27 cellular contexts compared by ENCODE assay signal in the genomic region with DNA sequence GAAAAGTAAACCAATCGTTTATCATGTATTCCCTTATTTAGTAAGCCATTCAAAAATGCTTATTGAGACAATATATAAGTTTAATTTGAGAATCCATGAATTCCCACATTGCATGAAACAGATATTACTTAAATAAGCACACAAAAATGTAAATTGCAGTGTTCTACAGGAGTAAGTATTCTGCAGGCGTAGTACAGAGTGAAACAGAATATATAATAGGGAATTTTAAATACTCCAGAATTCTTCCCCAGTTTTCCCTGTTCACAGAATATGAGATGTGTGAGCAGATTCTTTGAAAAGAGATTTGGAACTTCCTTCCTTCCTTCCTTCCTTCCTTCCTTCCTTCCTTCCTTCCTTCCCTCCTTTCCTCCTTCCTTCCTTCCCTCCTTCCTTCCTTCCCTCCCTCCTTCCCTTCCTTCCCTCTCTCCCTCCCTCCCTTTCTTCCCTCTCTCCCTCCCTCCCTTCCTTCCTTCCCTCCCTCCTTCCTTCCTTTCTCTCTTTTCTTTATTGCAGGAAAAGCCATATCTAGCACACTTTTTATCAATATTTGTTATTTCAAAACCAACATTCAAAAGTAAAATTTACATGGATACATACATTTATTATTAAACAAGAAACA.
"Had no signal": no experiment of that assay in that cellular context is flagged by ENCODE, and none has a peak within 500 bp of the region (broad histone marks: within the 10 kb centered on the region; RNA-seq: fewer than 3 reads in every experiment).

No MANE protein-coding gene starts in this region.

- DNase-seq: stimulated activated CD4-positive, alpha-beta T cell treated with anti-CD3 and anti-CD28 coated beads, Interleukin-2, amount 100 ng/mL, for 48 hours; stimulated activated CD4-positive, alpha-beta T cell treated with anti-CD3 and anti-CD28 coated beads, Interleukin-4, amount 100 ng/mL, for 1 hour; stimulated activated CD4-positive, alpha-beta T cell treated with anti-CD3 and anti-CD28 coated beads, Interleukin-4, amount 100 ng/mL, for 24 hours; stimulated activated CD4-positive, alpha-beta T cell treated with anti-CD3 and anti-CD28 coated beads, Interleukin-4, amount 100 ng/mL, for 4 hours; stimulated activated CD8-positive, alpha-beta memory T cell treated with anti-CD3 and anti-CD28 coated beads, Interleukin-4, amount 100 ng/mL, for 48 hours; stimulated activated naive B cell treated with anti-CD40 and anti-IgM and Interleukin-4, amounts not matched to agents 10 μg/mL and 1 μg/mL and 100 μg/mL, for 72 hours; stimulated activated naive CD4-positive, alpha-beta T cell; stimulated activated naive CD4-positive, alpha-beta T cell treated with Interleukin-2 at 50 U/mL for 16 hours; stimulated activated naive CD8-positive, alpha-beta T cell treated with anti-CD3 and anti-CD28 coated beads, Interleukin-15, amount 100 ng/mL, for 72 hours; stimulated activated naive CD8-positive, alpha-beta T cell treated with anti-CD3 and anti-CD28 coated beads, Interleukin-15, Interleukin-2, amounts not matched to agents 100 U/mL and 50 U/mL, for 24 hours; stomach; substantia nigra; testis; thyroid gland; tibial artery; transverse colon; trophoblast cell; upper lobe of left lung; upper lobe of right lung; uterus had no signal

- H3K27ac ChIP-seq: stomach, suprapubic skin, testis, thoracic aorta, thyroid gland, tibial artery, tibial nerve, transverse colon, upper lobe of left lung, upper lobe of right lung, uterus, vagina had no signal

- FAIRE-seq: urothelium cell line had no signal

- H3K27me3 ChIP-seq: stomach, suprapubic skin, testis, thyroid gland, tibial artery, tibial nerve, transverse colon, upper lobe of left lung, upper lobe of right lung, uterus, vagina had no signal

- H3K4me1 ChIP-seq: stomach, suprapubic skin, testis, thyroid gland, tibial artery, tibial nerve, transverse colon, upper lobe of left lung, upper lobe of right lung, uterus, vagina had no signal

- H3K36me3 ChIP-seq: stomach, suprapubic skin, thoracic aorta, thyroid gland, tibial artery, tibial nerve, transverse colon, upper lobe of left lung, upper lobe of right lung, uterus, vagina had no signal

- H3K9me3 ChIP-seq: stomach, testis, thoracic aorta, thyroid gland, tibial artery, tibial nerve, transverse colon, upper lobe of right lung, uterus, vagina had no signal

- H3K4me3 ChIP-seq: stomach, suprapubic skin, testis, thoracic aorta, thyroid gland, tibial artery, tibial nerve, transverse colon, upper lobe of left lung, upper lobe of right lung, uterus, vagina had no signal

- ATAC-seq: stimulated activated effector memory CD8-positive, alpha-beta T cell treated with anti-CD3 and anti-CD28 coated beads, Interleukin-12 subunit alpha, Interleukin-12 subunit beta, amount 100 ng/mL, for 72 hours; stimulated activated memory B cell treated with anti-CD40 and anti-IgM and Interleukin-4, amounts not matched to agents 10 μg/mL and 1 μg/mL and 100 μg/mL, for 72 hours; stimulated activated naive B cell treated with anti-CD40 and anti-IgM and Interleukin-4, amounts not matched to agents 10 μg/mL and 1 μg/mL and 100 μg/mL, for 72 hours; stimulated activated naive CD8-positive, alpha-beta T cell treated with anti-CD3 and anti-CD28 coated beads, Interleukin-15, amount 100 ng/mL, for 72 hours; stimulated activated naive CD8-positive, alpha-beta T cell treated with anti-CD3 and anti-CD28 coated beads, Interleukin-15, Interleukin-2, amounts not matched to agents 100 U/mL and 50 U/mL, for 24 hours; upper lobe of right lung had no signal
